In genomic region chr2:3404495-3404894, GRCh38 we compare ENCODE assay signal across 29 cellular contexts.
"Had no signal": no experiment of that assay in that cellular context is flagged by ENCODE, and none has a peak within 500 bp of the region (broad histone marks: within the 10 kb centered on the region; RNA-seq: fewer than 3 reads in every experiment).

No MANE protein-coding gene starts in this region.

- DNase-seq: activated CD4-positive, alpha-beta T cell treated with anti-CD3 and anti-CD28 coated beads, Interleukin-2, amount 10 ng/mL, durations not matched to agents 7 days and 5 days; activated CD4-positive, alpha-beta T cell treated with anti-CD3 and anti-CD28 coated beads, Interleukin-2, amount 50 U/mL, for 48 hours; activated CD8-positive, alpha-beta memory T cell treated with anti-CD3 and anti-CD28 coated beads, Interleukin-2, amount 50 U/mL, for 4 hours; activated CD8-positive, alpha-beta T cell treated with anti-CD3 and anti-CD28 coated beads, Interleukin-2, amount 10 ng/mL, durations not matched to agents 7 days and 5 days; activated gamma-delta T cell; activated naive CD4-positive, alpha-beta T cell treated with Interleukin-2 at 50 U/mL for 16 hours; activated naive CD8-positive, alpha-beta T cell treated with anti-CD3 and anti-CD28 coated beads, Interleukin-2, amount 50 U/mL, for 24 hours; activated T-cell treated with anti-CD3 and anti-CD28 coated beads for 4 hours; activated T-cell treated with anti-CD3 and anti-CD28 coated beads, Interleukin-2, amount 50 U/mL, for 4 hours; anterior cingulate cortex; brain microvascular endothelial cell; Kasumi-1; KG1; MM.1S; MV-4-11; NCI-H1092; NCI-H1436 treated with DMSO at 0.1 percent for 48 hours; NCI-H1694 treated with DMSO at 0.1 percent for 48 hours; NCI-H2029; NCI-H345; NCI-H524 treated with DMSO at 0.1 percent for 48 hours; OCI-M1; SHP77; SJCRH30 had no signal

- H3K27me3 ChIP-seq: brain microvascular endothelial cell, SJCRH30 had no signal

- H3K4me1 ChIP-seq: SJCRH30 had no signal

- H3K4me3 Mint-ChIP-seq: activated CD4-positive, alpha-beta T cell treated with anti-CD3 and anti-CD28 coated beads, Interleukin-2, amount 10 ng/mL, durations not matched to agents 7 days and 5 days; activated CD8-positive, alpha-beta T cell treated with anti-CD3 and anti-CD28 coated beads, Interleukin-2, amount 10 ng/mL, durations not matched to agents 7 days and 5 days; activated naive CD8-positive, alpha-beta T cell; activated naive CD8-positive, alpha-beta T cell treated with anti-CD3 and anti-CD28 coated beads, Interleukin-2, amount 50 U/mL, for 24 hours; activated T-cell treated with anti-CD3 and anti-CD28 coated beads, Interleukin-2, amount 50 U/mL, for 4 hours; central memory CD8-positive, alpha-beta T cell; T-helper 2 cell treated with Interferon-gamma antibody and Interleukin-4, amounts not matched to agents 5 μg/mL and 100 μg/mL, for 36 hours had no signal

- H3K4me1 Mint-ChIP-seq: activated CD4-positive, alpha-beta T cell treated with anti-CD3 and anti-CD28 coated beads, Interleukin-2, amount 10 ng/mL, durations not matched to agents 7 days and 5 days had no signal

- H3K9me3 ChIP-seq: SJCRH30 had no signal

- H3K27me3 Mint-ChIP-seq: activated CD4-positive, alpha-beta T cell treated with anti-CD3 and anti-CD28 coated beads, Interleukin-2, amount 10 ng/mL, durations not matched to agents 7 days and 5 days; activated naive CD8-positive, alpha-beta T cell; activated naive CD8-positive, alpha-beta T cell treated with anti-CD3 and anti-CD28 coated beads, Interleukin-2, amount 50 U/mL, for 24 hours; central memory CD8-positive, alpha-beta T cell had no signal

- H3K27ac Mint-ChIP-seq: activated CD4-positive, alpha-beta T cell treated with anti-CD3 and anti-CD28 coated beads, Interleukin-2, amount 10 ng/mL, durations not matched to agents 7 days and 5 days; activated CD8-positive, alpha-beta T cell treated with anti-CD3 and anti-CD28 coated beads, Interleukin-2, amount 10 ng/mL, durations not matched to agents 7 days and 5 days; activated naive CD8-positive, alpha-beta T cell; activated naive CD8-positive, alpha-beta T cell treated with anti-CD3 and anti-CD28 coated beads, Interleukin-2, amount 50 U/mL, for 24 hours; activated T-helper 2 cell treated with anti-CD3 and anti-CD28 coated beads, Interferon-gamma antibody, Interleukin-2, Interleukin-4, amounts not matched to agents 10 μg/mL and 5 μg/mL and 100 μg/mL, durations not matched to agents 14 hours and 24 hours and 36 hours; T-helper 2 cell treated with Interferon-gamma antibody and Interleukin-4, amounts not matched to agents 5 μg/mL and 100 μg/mL, for 36 hours had no signal

- H3K9me3 Mint-ChIP-seq: activated CD4-positive, alpha-beta T cell treated with anti-CD3 and anti-CD28 coated beads, Interleukin-2, amount 10 ng/mL, durations not matched to agents 7 days and 5 days; activated naive CD8-positive, alpha-beta T cell treated with anti-CD3 and anti-CD28 coated beads, Interleukin-2, amount 50 U/mL, for 24 hours; activated T-cell treated with anti-CD3 and anti-CD28 coated beads, Interleukin-2, amount 50 U/mL, for 4 hours; activated T-helper 2 cell treated with anti-CD3 and anti-CD28 coated beads, Interferon-gamma antibody, Interleukin-2, Interleukin-4, amounts not matched to agents 10 μg/mL and 5 μg/mL and 100 μg/mL, durations not matched to agents 14 hours and 24 hours and 36 hours; central memory CD8-positive, alpha-beta T cell; T-helper 2 cell treated with Interferon-gamma antibody and Interleukin-4, amounts not matched to agents 5 μg/mL and 100 μg/mL, for 36 hours had no signal

- H3K4me3 ChIP-seq: SJCRH30, SK-N-MC had no signal

- ATAC-seq: activated CD8-positive, alpha-beta T cell treated with anti-CD3 and anti-CD28 coated beads, Interleukin-2, amount 10 ng/mL, durations not matched to agents 7 days and 5 days; activated naive CD8-positive, alpha-beta T cell treated with anti-CD3 and anti-CD28 coated beads, Interleukin-2, amount 50 U/mL, for 24 hours; activated T-cell treated with anti-CD3 and anti-CD28 coated beads, Interleukin-2, amount 50 U/mL, for 4 hours had no signal

- H3K27ac ChIP-seq: brain microvascular endothelial cell, SJCRH30, SK-N-MC had no signal
